In genomic region chr15:96889734-96890480, GRCh38 we compare ENCODE assay signal across 8 cellular contexts.
DNase-seq lines count a peak whose midpoint lies in the region; FAIRE-seq and TF ChIP-seq lines count a peak whose summit lies in the region.

No MANE protein-coding gene starts in this region.

- TF ChIP-seq POLR2A in stomach (IDR thresholded peaks at IDR 0.05), result no peak

- H3K4me3 Mint-ChIP-seq in activated CD4-positive, alpha-beta T cell treated with anti-CD3 and anti-CD28 coated beads, Interleukin-2, amount 10 ng/mL, durations not matched to agents 24 days and 14 days, result peak overlapping the region; percentile 83

- H3K4me1 ChIP-seq in stomach, result peaks cover 0 to 20% (median 4%) of the 10 kb centered on the region in 4 donors

- DNase-seq in activated CD4-positive, alpha-beta T cell treated with anti-CD3 and anti-CD28 coated beads, Interleukin-2, amount 10 ng/mL, durations not matched to agents 24 days and 14 days, result peak; percentile 58
- no peak for DNase-seq in activated CD4-positive, alpha-beta T cell treated with anti-CD3 and anti-CD28 coated beads, Interleukin-2, amount 50 U/mL, for 1 hour
- peak; percentile 22 for DNase-seq in SK-MEL-5 (ENCODE audit: low read depth, low spot score)
- no peak for DNase-seq in frontal cortex (ENCODE audit: low spot score in 2 of 2)
- DNase-seq in stomach, result no peak
- DNase-seq in anterior cingulate cortex (lab: John Stamatoyannopoulos, UW), result no peak
- no peak for DNase-seq in DMS79 (lab: John Stamatoyannopoulos, UW)
- DNase-seq in DMS79 treated with DMSO at 0.1 percent for 48 hours (lab: John Stamatoyannopoulos, UW), result no peak

- peak overlapping the region; percentile 65 for H3K27ac Mint-ChIP-seq in activated CD4-positive, alpha-beta T cell treated with anti-CD3 and anti-CD28 coated beads, Interleukin-2, amount 10 ng/mL, durations not matched to agents 24 days and 14 days

- peak overlapping the region; percentile 27 to 43 (median 38) for H3K4me3 ChIP-seq in stomach

- intact Hi-C loops in activated CD4-positive, alpha-beta T cell treated with anti-CD3 and anti-CD28 coated beads, Interleukin-2, amount 10 ng/mL, durations not matched to agents 24 days and 14 days (cut with micrococcal nuclease), result no loop called here
- intact Hi-C loops in stomach (cut with DNase I; ENCODE audit: low total_unique reads), result no loop called here

- in situ Hi-C loops in SK-MEL-5 (cut with HindIII; ENCODE audit: low pct_unique_long_range_greater_than_20kb, low sequenced_read_pairs), result no loop called here

- H3K36me3 Mint-ChIP-seq in activated CD4-positive, alpha-beta T cell treated with anti-CD3 and anti-CD28 coated beads, Interleukin-2, amount 10 ng/mL, durations not matched to agents 24 days and 14 days (ENCODE audit: low read depth), result no peaks in the 10 kb centered on the region

- H3K9me3 ChIP-seq in stomach, result no peaks in the 10 kb centered on the region

- WGBS in stomach, 5 donors, result 12 to 36% (median 14%) methylated on average over 6 of the region's 6 CpGs

- TF ChIP-seq CTCF in stomach (IDR thresholded peaks at IDR 0.05), result no peak

- TF ChIP-seq EP300 in stomach (IDR thresholded peaks at IDR 0.05), result no peak

- peaks cover 7% of the 10 kb centered on the region for H3K9me3 Mint-ChIP-seq in activated CD4-positive, alpha-beta T cell treated with anti-CD3 and anti-CD28 coated beads, Interleukin-2, amount 10 ng/mL, durations not matched to agents 24 days and 14 days

- no peaks in the 10 kb centered on the region for H3K27me3 ChIP-seq in stomach

- peak; percentile 26 for FAIRE-seq in frontal cortex (lab: Jason Lieb, UNC)

- H3K27ac ChIP-seq in stomach, result peak overlapping the region in 4 of 5 donors; percentile 47 to 77 (median 64)

- H3K36me3 ChIP-seq in stomach, result no peaks in the 10 kb centered on the region

- peaks cover 10% of the 10 kb centered on the region for H3K4me1 Mint-ChIP-seq in activated CD4-positive, alpha-beta T cell treated with anti-CD3 and anti-CD28 coated beads, Interleukin-2, amount 10 ng/mL, durations not matched to agents 24 days and 14 days

- peaks cover 1% of the 10 kb centered on the region for H3K27me3 Mint-ChIP-seq in activated CD4-positive, alpha-beta T cell treated with anti-CD3 and anti-CD28 coated beads, Interleukin-2, amount 10 ng/mL, durations not matched to agents 24 days and 14 days

Comparison
In these comparisons a context has a peak if more than half of its experiments do, and no peak if none do; other contexts are left out.
1. DNase-seq: peak in activated CD4-positive, alpha-beta T cell treated with anti-CD3 and anti-CD28 coated beads, Interleukin-2, amount 10 ng/mL, durations not matched to agents 24 days and 14 days (single experiment) and SK-MEL-5 (single experiment); none in activated CD4-positive, alpha-beta T cell treated with anti-CD3 and anti-CD28 coated beads, Interleukin-2, amount 50 U/mL, for 1 hour (single experiment), frontal cortex (0 of 2), stomach (single experiment), anterior cingulate cortex (0 of 58), DMS79 (single experiment) and DMS79 treated with DMSO at 0.1 percent for 48 hours (single experiment).